Comparison of ENCODE assay signal across 1 cellular context in genomic region chr7:36217211-36217960, GRCh38.
TF ChIP-seq lines count a peak whose summit lies in the region.

No MANE protein-coding gene starts in this region.

TF ChIP-seq in IMR-90, 13 proteins besides CTCF, POLR2A, EP300 and RAD21:
- TF ChIP-seq MAZ (IDR thresholded peaks at IDR 0.05; ENCODE audit: borderline replicate concordance, low read depth, low read length): no peak
- no peak for TF ChIP-seq CHD1 (IDR thresholded peaks at IDR 0.05; ENCODE audit: low read depth, low read length)
- no peak for TF ChIP-seq ELK1 (IDR thresholded peaks at IDR 0.05; ENCODE audit: borderline replicate concordance, low read depth, low read length)
- no peak for TF ChIP-seq RFX5 (IDR thresholded peaks at IDR 0.05; ENCODE audit: low read depth, low read length)
- TF ChIP-seq CEBPB (IDR thresholded peaks at IDR 0.05; ENCODE audit: low read depth, low read length): no peak
- TF ChIP-seq MXI1 (IDR thresholded peaks at IDR 0.05; ENCODE audit: borderline replicate concordance, low read depth, low read length): no peak
- no peak for TF ChIP-seq RCOR1 (IDR thresholded peaks at IDR 0.05; ENCODE audit: insufficient replicate concordance, low read length)
- no peak for TF ChIP-seq NFE2L2 (IDR thresholded peaks at IDR 0.05; ENCODE audit: low read depth, low read length)
